Comparison of ENCODE assay signal across 1 cellular context in the genomic region with DNA sequence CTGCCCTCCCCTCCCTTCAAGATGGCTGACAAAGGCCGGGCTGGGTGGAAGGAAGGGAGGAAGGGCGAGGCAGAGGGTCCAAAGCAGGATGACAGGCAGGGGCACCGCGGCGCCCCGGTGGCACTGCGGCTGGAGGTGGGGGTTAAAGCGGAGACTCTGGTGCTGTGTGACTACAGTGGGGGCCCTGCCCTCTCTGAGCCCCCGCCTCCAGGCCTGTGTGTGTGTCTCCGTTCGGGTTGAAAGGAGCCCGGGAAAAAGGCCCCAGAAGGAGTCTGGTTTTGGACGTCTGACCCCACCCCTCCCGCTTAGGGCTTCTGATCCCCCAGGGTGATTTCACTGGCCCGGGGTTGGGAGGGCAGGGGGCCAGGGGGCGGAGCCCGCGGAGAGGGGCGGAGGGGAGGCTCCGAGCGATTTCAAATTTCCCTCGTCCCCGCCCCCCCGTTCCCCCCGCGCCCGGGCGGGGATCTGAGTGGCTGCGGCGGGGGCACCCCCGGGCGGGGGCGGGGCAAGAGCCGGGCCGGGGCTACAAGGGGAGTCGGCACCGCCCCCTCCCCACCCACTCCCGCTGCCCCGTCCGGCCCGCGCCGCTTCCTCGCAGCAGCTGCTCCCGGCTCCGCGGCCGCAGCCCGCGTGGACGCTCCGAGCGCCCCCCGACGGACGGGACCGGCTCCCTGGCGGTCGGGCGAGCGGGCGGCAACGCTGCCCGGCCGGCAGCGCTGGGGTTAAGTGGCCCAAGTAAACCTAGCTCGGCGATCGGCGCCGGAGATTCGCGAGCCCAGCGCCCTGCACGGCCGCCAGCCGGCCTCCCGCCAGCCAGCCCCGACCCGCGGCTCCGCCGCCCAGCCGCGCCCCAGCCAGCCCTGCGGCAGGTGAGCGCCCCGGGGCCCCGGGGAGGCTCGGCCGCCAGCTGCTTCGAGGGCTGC.
TF ChIP-seq lines count a peak whose summit lies in the region.

A gene (plus strand): TSS at position 555 of the 923 bp plus-strand sequence. CDS start 17,939 bp downstream, outside the sequence.

TF ChIP-seq in GM12878, 131 proteins besides CTCF, POLR2A, EP300 and RAD21 (continued from another document and continues in another):
- TF ChIP-seq, protein P1, sequence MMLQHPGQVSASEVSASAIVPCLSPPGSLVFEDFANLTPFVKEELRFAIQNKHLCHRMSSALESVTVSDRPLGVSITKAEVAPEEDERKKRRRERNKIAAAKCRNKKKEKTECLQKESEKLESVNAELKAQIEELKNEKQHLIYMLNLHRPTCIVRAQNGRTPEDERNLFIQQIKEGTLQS (IDR thresholded peaks at IDR 0.05; ENCODE audit: borderline replicate concordance, extremely low read depth, low read depth, low read length), result no peak
- TF ChIP-seq ZSCAN29 (IDR thresholded peaks at IDR 0.05) (peak; percentile 66; the same call in 1 of the 2 replicates), STAT1 (conservative IDR thresholded peaks at IDR 0.05) (no peak), ZZZ3 (IDR thresholded peaks at IDR 0.05; ENCODE audit: control insufficient read depth, insufficient read length, low read depth) (no peak), DPF2 (IDR thresholded peaks at IDR 0.05) (peak; percentile 49), HCFC1 (IDR thresholded peaks at IDR 0.05; ENCODE audit: low read length) (no peak), EZH2 (IDR thresholded peaks at IDR 0.05; ENCODE audit: borderline replicate concordance, control insufficient read depth, low read depth, low read length) (no peak), SRF (IDR thresholded peaks at IDR 0.05; ENCODE audit: low read depth in 2 of 2, low read length in 2 of 2) (no peak), HDAC6 (IDR thresholded peaks at IDR 0.05; ENCODE audit: unreplicated experiment) (no peak), SMAD5 (IDR thresholded peaks at IDR 0.05; ENCODE audit: low read depth) (no peak), JUNB (IDR thresholded peaks at IDR 0.05) (no peak), KDM1A (IDR thresholded peaks at IDR 0.05; ENCODE audit: borderline replicate concordance) (no peak), CBX5 (IDR thresholded peaks at IDR 0.05; ENCODE audit: low read depth) (no peak), TARDBP (IDR thresholded peaks at IDR 0.05; ENCODE audit: borderline replicate concordance) (no peak), SIX5 (IDR thresholded peaks at IDR 0.05; ENCODE audit: low read depth, low read length, severe bottlenecking) (no peak), EGR1 (IDR thresholded peaks at IDR 0.05; ENCODE audit: borderline replicate concordance in 1 of 2, low read depth in 2 of 2, low read length in 2 of 2) (peak in 1 of 2 experiments; percentile 54; a peak in 2 of 3 replicates), TBL1XR1 (IDR thresholded peaks at IDR 0.05; ENCODE audit: low read depth, low read length) (no peak), MTA3 (IDR thresholded peaks at IDR 0.05; ENCODE audit: borderline replicate concordance, low read length) (no peak), BHLHE40 (IDR thresholded peaks at IDR 0.05; ENCODE audit: borderline replicate concordance in 1 of 2, low read depth in 2 of 2, low read length in 1 of 2) (peak in 1 of 2 experiments; percentile 44; a peak in 2 of 4 replicates), ZNF24 (IDR thresholded peaks at IDR 0.05) (no peak), FOS (IDR thresholded peaks at IDR 0.05; ENCODE audit: borderline replicate concordance, extremely low read depth, insufficient read length) (no peak), NFXL1 (IDR thresholded peaks at IDR 0.05; ENCODE audit: borderline replicate concordance) (no peak)
- TF ChIP-seq, protein P2, sequence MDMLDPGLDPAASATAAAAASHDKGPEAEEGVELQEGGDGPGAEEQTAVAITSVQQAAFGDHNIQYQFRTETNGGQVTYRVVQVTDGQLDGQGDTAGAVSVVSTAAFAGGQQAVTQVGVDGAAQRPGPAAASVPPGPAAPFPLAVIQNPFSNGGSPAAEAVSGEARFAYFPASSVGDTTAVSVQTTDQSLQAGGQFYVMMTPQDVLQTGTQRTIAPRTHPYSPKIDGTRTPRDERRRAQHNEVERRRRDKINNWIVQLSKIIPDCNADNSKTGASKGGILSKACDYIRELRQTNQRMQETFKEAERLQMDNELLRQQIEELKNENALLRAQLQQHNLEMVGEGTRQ (IDR thresholded peaks at IDR 0.05; ENCODE audit: borderline replicate concordance, low read depth, low read length), result no peak
- TF ChIP-seq, protein P3, sequence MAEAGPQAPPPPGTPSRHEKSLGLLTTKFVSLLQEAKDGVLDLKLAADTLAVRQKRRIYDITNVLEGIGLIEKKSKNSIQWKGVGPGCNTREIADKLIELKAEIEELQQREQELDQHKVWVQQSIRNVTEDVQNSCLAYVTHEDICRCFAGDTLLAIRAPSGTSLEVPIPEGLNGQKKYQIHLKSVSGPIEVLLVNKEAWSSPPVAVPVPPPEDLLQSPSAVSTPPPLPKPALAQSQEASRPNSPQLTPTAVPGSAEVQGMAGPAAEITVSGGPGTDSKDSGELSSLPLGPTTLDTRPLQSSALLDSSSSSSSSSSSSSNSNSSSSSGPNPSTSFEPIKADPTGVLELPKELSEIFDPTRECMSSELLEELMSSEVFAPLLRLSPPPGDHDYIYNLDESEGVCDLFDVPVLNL (IDR thresholded peaks at IDR 0.05; ENCODE audit: low read depth, low read length), result peak; percentile 77
- TF ChIP-seq, protein P4, sequence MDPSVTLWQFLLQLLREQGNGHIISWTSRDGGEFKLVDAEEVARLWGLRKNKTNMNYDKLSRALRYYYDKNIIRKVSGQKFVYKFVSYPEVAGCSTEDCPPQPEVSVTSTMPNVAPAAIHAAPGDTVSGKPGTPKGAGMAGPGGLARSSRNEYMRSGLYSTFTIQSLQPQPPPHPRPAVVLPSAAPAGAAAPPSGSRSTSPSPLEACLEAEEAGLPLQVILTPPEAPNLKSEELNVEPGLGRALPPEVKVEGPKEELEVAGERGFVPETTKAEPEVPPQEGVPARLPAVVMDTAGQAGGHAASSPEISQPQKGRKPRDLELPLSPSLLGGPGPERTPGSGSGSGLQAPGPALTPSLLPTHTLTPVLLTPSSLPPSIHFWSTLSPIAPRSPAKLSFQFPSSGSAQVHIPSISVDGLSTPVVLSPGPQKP (IDR thresholded peaks at IDR 0.05; ENCODE audit: low read depth, low read length), result no peak; the same call in 1 of the 2 replicates
- TF ChIP-seq, protein P5, sequence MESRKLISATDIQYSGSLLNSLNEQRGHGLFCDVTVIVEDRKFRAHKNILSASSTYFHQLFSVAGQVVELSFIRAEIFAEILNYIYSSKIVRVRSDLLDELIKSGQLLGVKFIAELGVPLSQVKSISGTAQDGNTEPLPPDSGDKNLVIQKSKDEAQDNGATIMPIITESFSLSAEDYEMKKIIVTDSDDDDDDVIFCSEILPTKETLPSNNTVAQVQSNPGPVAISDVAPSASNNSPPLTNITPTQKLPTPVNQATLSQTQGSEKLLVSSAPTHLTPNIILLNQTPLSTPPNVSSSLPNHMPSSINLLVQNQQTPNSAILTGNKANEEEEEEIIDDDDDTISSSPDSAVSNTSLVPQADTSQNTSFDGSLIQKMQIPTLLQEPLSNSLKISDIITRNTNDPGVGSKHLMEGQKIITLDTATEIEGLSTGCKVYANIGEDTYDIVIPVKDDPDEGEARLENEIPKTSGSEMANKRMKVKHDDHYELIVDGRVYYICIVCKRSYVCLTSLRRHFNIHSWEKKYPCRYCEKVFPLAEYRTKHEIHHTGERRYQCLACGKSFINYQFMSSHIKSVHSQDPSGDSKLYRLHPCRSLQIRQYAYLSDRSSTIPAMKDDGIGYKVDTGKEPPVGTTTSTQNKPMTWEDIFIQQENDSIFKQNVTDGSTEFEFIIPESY (IDR thresholded peaks at IDR 0.05), result no peak
- TF ChIP-seq, protein P6, sequence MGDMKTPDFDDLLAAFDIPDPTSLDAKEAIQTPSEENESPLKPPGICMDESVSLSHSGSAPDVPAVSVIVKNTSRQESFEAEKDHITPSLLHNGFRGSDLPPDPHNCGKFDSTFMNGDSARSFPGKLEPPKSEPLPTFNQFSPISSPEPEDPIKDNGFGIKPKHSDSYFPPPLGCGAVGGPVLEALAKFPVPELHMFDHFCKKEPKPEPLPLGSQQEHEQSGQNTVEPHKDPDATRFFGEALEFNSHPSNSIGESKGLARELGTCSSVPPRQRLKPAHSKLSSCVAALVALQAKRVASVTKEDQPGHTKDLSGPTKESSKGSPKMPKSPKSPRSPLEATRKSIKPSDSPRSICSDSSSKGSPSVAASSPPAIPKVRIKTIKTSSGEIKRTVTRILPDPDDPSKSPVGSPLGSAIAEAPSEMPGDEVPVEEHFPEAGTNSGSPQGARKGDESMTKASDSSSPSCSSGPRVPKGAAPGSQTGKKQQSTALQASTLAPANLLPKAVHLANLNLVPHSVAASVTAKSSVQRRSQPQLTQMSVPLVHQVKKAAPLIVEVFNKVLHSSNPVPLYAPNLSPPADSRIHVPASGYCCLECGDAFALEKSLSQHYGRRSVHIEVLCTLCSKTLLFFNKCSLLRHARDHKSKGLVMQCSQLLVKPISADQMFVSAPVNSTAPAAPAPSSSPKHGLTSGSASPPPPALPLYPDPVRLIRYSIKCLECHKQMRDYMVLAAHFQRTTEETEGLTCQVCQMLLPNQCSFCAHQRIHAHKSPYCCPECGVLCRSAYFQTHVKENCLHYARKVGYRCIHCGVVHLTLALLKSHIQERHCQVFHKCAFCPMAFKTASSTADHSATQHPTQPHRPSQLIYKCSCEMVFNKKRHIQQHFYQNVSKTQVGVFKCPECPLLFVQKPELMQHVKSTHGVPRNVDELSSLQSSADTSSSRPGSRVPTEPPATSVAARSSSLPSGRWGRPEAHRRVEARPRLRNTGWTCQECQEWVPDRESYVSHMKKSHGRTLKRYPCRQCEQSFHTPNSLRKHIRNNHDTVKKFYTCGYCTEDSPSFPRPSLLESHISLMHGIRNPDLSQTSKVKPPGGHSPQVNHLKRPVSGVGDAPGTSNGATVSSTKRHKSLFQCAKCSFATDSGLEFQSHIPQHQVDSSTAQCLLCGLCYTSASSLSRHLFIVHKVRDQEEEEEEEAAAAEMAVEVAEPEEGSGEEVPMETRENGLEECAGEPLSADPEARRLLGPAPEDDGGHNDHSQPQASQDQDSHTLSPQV (IDR thresholded peaks at IDR 0.05), result no peak
- TF ChIP-seq, protein P7, sequence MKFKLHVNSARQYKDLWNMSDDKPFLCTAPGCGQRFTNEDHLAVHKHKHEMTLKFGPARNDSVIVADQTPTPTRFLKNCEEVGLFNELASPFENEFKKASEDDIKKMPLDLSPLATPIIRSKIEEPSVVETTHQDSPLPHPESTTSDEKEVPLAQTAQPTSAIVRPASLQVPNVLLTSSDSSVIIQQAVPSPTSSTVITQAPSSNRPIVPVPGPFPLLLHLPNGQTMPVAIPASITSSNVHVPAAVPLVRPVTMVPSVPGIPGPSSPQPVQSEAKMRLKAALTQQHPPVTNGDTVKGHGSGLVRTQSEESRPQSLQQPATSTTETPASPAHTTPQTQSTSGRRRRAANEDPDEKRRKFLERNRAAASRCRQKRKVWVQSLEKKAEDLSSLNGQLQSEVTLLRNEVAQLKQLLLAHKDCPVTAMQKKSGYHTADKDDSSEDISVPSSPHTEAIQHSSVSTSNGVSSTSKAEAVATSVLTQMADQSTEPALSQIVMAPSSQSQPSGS (IDR thresholded peaks at IDR 0.05; ENCODE audit: low read length), result no peak
- TF ChIP-seq, protein P8, sequence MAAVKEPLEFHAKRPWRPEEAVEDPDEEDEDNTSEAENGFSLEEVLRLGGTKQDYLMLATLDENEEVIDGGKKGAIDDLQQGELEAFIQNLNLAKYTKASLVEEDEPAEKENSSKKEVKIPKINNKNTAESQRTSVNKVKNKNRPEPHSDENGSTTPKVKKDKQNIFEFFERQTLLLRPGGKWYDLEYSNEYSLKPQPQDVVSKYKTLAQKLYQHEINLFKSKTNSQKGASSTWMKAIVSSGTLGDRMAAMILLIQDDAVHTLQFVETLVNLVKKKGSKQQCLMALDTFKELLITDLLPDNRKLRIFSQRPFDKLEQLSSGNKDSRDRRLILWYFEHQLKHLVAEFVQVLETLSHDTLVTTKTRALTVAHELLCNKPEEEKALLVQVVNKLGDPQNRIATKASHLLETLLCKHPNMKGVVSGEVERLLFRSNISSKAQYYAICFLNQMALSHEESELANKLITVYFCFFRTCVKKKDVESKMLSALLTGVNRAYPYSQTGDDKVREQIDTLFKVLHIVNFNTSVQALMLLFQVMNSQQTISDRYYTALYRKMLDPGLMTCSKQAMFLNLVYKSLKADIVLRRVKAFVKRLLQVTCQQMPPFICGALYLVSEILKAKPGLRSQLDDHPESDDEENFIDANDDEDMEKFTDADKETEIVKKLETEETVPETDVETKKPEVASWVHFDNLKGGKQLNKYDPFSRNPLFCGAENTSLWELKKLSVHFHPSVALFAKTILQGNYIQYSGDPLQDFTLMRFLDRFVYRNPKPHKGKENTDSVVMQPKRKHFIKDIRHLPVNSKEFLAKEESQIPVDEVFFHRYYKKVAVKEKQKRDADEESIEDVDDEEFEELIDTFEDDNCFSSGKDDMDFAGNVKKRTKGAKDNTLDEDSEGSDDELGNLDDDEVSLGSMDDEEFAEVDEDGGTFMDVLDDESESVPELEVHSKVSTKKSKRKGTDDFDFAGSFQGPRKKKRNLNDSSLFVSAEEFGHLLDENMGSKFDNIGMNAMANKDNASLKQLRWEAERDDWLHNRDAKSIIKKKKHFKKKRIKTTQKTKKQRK (IDR thresholded peaks at IDR 0.05; ENCODE audit: low read depth, low read length), result no peak
- TF ChIP-seq, protein P9, sequence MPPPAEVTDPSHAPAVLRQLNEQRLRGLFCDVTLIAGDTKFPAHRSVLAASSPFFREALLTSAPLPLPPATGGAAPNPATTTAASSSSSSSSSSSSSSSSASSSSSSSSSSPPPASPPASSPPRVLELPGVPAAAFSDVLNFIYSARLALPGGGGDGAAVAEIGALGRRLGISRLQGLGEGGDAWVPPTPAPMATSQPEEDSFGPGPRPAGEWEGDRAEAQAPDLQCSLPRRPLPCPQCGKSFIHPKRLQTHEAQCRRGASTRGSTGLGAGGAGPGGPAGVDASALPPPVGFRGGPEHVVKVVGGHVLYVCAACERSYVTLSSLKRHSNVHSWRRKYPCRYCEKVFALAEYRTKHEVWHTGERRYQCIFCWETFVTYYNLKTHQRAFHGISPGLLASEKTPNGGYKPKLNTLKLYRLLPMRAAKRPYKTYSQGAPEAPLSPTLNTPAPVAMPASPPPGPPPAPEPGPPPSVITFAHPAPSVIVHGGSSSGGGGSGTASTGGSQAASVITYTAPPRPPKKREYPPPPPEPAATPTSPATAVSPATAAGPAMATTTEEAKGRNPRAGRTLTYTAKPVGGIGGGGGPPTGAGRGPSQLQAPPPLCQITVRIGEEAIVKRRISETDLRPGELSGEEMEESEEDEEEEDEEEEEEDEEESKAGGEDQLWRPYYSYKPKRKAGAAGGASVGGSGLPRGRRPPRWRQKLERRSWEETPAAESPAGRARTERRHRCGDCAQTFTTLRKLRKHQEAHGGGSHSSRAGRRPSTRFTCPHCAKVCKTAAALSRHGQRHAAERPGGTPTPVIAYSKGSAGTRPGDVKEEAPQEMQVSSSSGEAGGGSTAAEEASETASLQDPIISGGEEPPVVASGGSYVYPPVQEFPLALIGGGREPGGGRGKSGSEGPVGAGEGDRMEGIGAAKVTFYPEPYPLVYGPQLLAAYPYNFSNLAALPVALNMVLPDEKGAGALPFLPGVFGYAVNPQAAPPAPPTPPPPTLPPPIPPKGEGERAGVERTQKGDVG (CRISPR knock-in tag; IDR thresholded peaks at IDR 0.05), result no peak
- TF ChIP-seq, protein P10, sequence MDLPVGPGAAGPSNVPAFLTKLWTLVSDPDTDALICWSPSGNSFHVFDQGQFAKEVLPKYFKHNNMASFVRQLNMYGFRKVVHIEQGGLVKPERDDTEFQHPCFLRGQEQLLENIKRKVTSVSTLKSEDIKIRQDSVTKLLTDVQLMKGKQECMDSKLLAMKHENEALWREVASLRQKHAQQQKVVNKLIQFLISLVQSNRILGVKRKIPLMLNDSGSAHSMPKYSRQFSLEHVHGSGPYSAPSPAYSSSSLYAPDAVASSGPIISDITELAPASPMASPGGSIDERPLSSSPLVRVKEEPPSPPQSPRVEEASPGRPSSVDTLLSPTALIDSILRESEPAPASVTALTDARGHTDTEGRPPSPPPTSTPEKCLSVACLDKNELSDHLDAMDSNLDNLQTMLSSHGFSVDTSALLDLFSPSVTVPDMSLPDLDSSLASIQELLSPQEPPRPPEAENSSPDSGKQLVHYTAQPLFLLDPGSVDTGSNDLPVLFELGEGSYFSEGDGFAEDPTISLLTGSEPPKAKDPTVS (IDR thresholded peaks at IDR 0.05; ENCODE audit: low read depth, low read length), result no peak
